1 cellular context compared by ENCODE assay signal in the genomic region with DNA sequence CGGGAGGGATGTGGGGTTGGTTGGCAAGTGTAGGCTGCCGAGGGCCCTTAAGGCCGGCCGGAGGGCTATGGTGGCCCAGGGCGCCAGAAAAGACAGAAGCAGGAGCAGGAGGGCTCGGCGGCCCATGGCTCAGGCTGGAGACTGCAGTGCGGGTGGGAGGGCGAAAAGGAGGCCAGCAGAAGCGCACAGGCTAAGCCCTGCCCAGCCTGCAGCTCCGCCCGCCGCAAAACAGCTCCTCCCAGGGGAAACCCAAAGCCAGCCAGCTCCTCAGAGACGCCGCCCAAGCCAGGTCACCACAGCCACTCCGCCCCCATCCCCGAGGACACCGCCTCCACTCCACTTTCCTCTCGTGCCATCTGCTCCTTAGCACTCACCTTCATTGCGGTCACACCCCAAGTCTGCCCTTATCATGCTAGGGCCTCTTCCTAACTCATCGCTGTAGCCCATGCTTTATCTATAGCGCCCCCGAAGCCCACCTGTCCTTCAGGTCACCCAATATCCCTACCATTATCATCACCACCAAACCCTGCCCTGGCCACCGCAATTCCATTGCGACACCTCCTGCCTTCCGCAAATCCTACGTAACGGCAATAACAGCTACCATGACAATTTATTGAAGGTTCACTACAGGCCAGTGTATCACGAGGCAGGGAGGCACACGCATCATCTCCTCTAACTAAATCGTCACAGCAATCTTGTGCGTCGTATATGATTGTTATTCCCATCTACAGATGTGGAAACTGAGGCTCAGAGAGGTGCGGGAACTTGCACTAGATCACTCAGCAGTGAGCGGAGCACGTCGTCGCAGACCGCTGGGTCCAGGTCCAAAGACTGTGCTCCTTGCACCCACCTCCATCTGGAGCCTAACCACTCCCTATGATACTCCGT.
TF ChIP-seq lines count a peak whose summit lies in the region.

A gene (minus strand): TSS at position 154 of the 888 bp plus-strand sequence. CDS start 28 bp downstream, at position 126.

TF ChIP-seq in GM23338, 12 proteins besides CTCF, POLR2A, EP300 and RAD21 (continued from another document):
- TF ChIP-seq, protein P1, sequence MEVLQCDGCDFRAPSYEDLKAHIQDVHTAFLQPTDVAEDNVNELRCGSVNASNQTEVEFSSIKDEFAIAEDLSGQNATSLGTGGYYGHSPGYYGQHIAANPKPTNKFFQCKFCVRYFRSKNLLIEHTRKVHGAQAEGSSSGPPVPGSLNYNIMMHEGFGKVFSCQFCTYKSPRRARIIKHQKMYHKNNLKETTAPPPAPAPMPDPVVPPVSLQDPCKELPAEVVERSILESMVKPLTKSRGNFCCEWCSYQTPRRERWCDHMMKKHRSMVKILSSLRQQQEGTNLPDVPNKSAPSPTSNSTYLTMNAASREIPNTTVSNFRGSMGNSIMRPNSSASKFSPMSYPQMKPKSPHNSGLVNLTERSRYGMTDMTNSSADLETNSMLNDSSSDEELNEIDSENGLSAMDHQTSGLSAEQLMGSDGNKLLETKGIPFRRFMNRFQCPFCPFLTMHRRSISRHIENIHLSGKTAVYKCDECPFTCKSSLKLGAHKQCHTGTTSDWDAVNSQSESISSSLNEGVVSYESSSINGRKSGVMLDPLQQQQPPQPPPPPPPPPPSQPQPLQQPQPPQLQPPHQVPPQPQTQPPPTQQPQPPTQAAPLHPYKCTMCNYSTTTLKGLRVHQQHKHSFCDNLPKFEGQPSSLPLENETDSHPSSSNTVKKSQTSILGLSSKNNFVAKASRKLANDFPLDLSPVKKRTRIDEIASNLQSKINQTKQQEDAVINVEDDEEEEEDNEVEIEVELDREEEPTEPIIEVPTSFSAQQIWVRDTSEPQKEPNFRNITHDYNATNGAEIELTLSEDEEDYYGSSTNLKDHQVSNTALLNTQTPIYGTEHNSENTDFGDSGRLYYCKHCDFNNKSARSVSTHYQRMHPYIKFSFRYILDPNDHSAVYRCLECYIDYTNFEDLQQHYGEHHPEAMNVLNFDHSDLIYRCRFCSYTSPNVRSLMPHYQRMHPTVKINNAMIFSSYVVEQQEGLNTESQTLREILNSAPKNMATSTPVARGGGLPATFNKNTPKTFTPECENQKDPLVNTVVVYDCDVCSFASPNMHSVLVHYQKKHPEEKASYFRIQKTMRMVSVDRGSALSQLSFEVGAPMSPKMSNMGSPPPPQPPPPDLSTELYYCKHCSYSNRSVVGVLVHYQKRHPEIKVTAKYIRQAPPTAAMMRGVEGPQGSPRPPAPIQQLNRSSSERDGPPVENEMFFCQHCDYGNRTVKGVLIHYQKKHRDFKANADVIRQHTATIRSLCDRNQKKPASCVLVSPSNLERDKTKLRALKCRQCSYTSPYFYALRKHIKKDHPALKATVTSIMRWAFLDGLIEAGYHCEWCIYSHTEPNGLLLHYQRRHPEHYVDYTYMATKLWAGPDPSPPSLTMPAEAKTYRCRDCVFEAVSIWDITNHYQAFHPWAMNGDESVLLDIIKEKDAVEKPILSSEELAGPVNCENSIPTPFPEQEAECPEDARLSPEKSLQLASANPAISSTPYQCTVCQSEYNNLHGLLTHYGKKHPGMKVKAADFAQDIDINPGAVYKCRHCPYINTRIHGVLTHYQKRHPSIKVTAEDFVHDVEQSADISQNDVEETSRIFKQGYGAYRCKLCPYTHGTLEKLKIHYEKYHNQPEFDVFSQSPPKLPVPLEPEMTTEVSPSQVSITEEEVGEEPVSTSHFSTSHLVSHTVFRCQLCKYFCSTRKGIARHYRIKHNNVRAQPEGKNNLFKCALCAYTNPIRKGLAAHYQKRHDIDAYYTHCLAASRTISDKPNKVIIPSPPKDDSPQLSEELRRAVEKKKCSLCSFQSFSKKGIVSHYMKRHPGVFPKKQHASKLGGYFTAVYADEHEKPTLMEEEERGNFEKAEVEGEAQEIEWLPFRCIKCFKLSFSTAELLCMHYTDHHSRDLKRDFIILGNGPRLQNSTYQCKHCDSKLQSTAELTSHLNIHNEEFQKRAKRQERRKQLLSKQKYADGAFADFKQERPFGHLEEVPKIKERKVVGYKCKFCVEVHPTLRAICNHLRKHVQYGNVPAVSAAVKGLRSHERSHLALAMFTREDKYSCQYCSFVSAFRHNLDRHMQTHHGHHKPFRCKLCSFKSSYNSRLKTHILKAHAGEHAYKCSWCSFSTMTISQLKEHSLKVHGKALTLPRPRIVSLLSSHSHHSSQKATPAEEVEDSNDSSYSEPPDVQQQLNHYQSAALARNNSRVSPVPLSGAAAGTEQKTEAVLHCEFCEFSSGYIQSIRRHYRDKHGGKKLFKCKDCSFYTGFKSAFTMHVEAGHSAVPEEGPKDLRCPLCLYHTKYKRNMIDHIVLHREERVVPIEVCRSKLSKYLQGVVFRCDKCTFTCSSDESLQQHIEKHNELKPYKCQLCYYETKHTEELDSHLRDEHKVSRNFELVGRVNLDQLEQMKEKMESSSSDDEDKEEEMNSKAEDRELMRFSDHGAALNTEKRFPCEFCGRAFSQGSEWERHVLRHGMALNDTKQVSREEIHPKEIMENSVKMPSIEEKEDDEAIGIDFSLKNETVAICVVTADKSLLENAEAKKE (CRISPR knock-in tag; IDR thresholded peaks at IDR 0.05): no peak
- TF ChIP-seq, protein P2, sequence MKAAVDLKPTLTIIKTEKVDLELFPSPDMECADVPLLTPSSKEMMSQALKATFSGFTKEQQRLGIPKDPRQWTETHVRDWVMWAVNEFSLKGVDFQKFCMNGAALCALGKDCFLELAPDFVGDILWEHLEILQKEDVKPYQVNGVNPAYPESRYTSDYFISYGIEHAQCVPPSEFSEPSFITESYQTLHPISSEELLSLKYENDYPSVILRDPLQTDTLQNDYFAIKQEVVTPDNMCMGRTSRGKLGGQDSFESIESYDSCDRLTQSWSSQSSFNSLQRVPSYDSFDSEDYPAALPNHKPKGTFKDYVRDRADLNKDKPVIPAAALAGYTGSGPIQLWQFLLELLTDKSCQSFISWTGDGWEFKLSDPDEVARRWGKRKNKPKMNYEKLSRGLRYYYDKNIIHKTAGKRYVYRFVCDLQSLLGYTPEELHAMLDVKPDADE (IDR thresholded peaks at IDR 0.05): no peak
- peak; percentile 7; the same call in 1 of the 2 replicates for TF ChIP-seq NANOG (IDR thresholded peaks at IDR 0.05; ENCODE audit: borderline replicate concordance)
- TF ChIP-seq EZH2phosphoT487 (IDR thresholded peaks at IDR 0.05; ENCODE audit: unreplicated experiment): no peak
